ENCODE assay signal across 27 cellular contexts in the genomic region with DNA sequence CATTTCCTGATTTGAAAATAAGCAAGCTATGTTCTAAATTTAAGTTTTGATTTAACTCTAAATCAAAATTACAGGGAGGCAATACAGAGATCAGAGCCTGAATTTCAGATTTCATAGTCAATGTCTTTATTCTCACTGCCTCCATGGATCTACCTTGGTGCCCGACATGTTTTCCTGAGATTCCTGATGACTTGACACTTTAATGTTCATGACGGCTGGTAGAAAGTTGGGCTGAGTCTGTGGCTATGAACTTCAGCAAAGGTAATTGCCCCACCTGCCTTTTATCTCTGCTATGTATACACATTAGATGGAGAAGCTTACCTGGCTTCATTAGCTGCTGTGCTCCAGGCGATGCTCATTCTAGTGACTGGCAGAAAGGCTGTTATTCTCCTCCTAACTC.
"Had no signal": no experiment of that assay in that cellular context is flagged by ENCODE, and none has a peak within 500 bp of the region (broad histone marks: within the 10 kb centered on the region; RNA-seq: fewer than 3 reads in every experiment).

No MANE protein-coding gene starts in this region.

- H3K4me3 ChIP-seq: gastrocnemius medialis, lung, ovary, psoas muscle, skin epidermis, spleen, thoracic aorta, tibial nerve, upper lobe of right lung, uterus had no signal

- H3K27me3 ChIP-seq: gastrocnemius medialis, ovary, spleen, tibial nerve, upper lobe of right lung, uterus had no signal

- DNase-seq: effector CD8-positive, alpha-beta T cell; endodermal cell; foreskin fibroblast; gastrocnemius medialis; head of caudate nucleus; kidney; natural killer cell; occipital lobe; ovary; posterior cingulate gyrus; psoas muscle; right cardiac atrium; spleen; stimulated activated CD4-positive, alpha-beta T cell treated with anti-CD3 and anti-CD28 coated beads, Interleukin-4, amount 100 ng/mL, for 4 hours; stimulated activated naive B cell treated with anti-CD40 and anti-IgM and Interleukin-4, amounts not matched to agents 10 μg/mL and 1 μg/mL and 100 μg/mL, for 72 hours; upper lobe of right lung; uterus had no signal

- H3K27ac ChIP-seq: epithelial cell of prostate, gastrocnemius medialis, ovary, psoas muscle, skin epidermis, spleen, thoracic aorta, tibial nerve, upper lobe of right lung, uterus had no signal

- H3K4me1 Mint-ChIP-seq: memory B cell; natural killer cell; stimulated activated naive B cell treated with anti-CD40 and anti-IgM and Interleukin-4, amounts not matched to agents 10 μg/mL and 1 μg/mL and 100 μg/mL, for 72 hours had no signal

- H3K4me1 ChIP-seq: gastrocnemius medialis, psoas muscle, spleen, tibial nerve, upper lobe of right lung, uterus had no signal

- H3K27me3 Mint-ChIP-seq: dendritic cell treated with granulocyte-macrophage colony-stimulating factor and Interleukin-4, amounts not matched to agents 40 ng/mL and 50 ng/mL, for 4 days; memory B cell; stimulated activated naive B cell treated with anti-CD40 and anti-IgM and Interleukin-4, amounts not matched to agents 10 μg/mL and 1 μg/mL and 100 μg/mL, for 72 hours had no signal

- H3K9me3 Mint-ChIP-seq: dendritic cell treated with granulocyte-macrophage colony-stimulating factor and Interleukin-4, amounts not matched to agents 40 ng/mL and 50 ng/mL, for 4 days; endodermal cell; memory B cell; stimulated activated naive CD8-positive, alpha-beta T cell treated with anti-CD3 and anti-CD28 coated beads, Interleukin-15, Interleukin-2, amounts not matched to agents 100 ng/mL and 50 ng/mL, for 24 hours had no signal

- H3K36me3 Mint-ChIP-seq: memory B cell; natural killer cell; stimulated activated naive B cell treated with anti-CD40 and anti-IgM and Interleukin-4, amounts not matched to agents 10 μg/mL and 1 μg/mL and 100 μg/mL, for 72 hours had no signal

- H3K36me3 ChIP-seq: gastrocnemius medialis, ovary, spleen, thoracic aorta, tibial nerve, upper lobe of right lung, uterus had no signal

- H3K27ac Mint-ChIP-seq: dendritic cell treated with granulocyte-macrophage colony-stimulating factor and Interleukin-4, amounts not matched to agents 40 ng/mL and 50 ng/mL, for 4 days; endodermal cell; memory B cell; natural killer cell; stimulated activated naive CD8-positive, alpha-beta T cell treated with anti-CD3 and anti-CD28 coated beads, Interleukin-15, Interleukin-2, amounts not matched to agents 100 ng/mL and 50 ng/mL, for 24 hours had no signal

- ATAC-seq: esophagus mucosa; gastrocnemius medialis; left lobe of liver; natural killer cell; psoas muscle; right cardiac atrium; stimulated activated naive B cell treated with anti-CD40 and anti-IgM and Interleukin-4, amounts not matched to agents 10 μg/mL and 1 μg/mL and 100 μg/mL, for 72 hours; upper lobe of right lung had no signal

- H3K4me3 Mint-ChIP-seq: dendritic cell treated with granulocyte-macrophage colony-stimulating factor and Interleukin-4, amounts not matched to agents 40 ng/mL and 50 ng/mL, for 4 days; endodermal cell; memory B cell; natural killer cell; stimulated activated naive B cell treated with anti-CD40 and anti-IgM and Interleukin-4, amounts not matched to agents 10 μg/mL and 1 μg/mL and 100 μg/mL, for 72 hours; stimulated activated naive CD8-positive, alpha-beta T cell treated with anti-CD3 and anti-CD28 coated beads, Interleukin-15, Interleukin-2, amounts not matched to agents 100 ng/mL and 50 ng/mL, for 24 hours had no signal
